ENCODE assay signal across 9 cellular contexts in genomic region chr3:11288021-11288491, GRCh38. TPM values are rescaled to one million over a fixed set of nuclear protein-coding genes. Genes with fewer than 3 reads are reported as not detected.
A peak's percentile ranks its signal among the peaks of the same experiment; 100 is the strongest.
DNase-seq lines count a peak whose midpoint lies in the region; ATAC-seq and TF ChIP-seq lines count a peak whose summit lies in the region.
"Had no signal": no experiment of that assay in that cellular context is flagged by ENCODE, and none has a peak within 500 bp of the region (broad histone marks: within the 10 kb centered on the region; RNA-seq: fewer than 3 reads in every experiment).

No MANE protein-coding gene starts in this region.

- peaks cover 9% of the 10 kb centered on the region for H3K36me3 ChIP-seq in DOHH2 (ENCODE audit: control insufficient read depth, low read length)
- H3K36me3 ChIP-seq in Peyer's patch, result peaks cover 0 to 2% (median 0%) of the 10 kb centered on the region in 3 donors
- no peaks in the 10 kb centered on the region for H3K36me3 ChIP-seq in gastrocnemius medialis

- DNase-seq in Peyer's patch (no peak), dorsolateral prefrontal cortex (no peak), gastrocnemius medialis (no peak), posterior vena cava (ENCODE audit: low spot score) (no peak), cortex of kidney (lab: John Stamatoyannopoulos, UW) (no peak)
- no peak for DNase-seq in activated CD8-positive, alpha-beta memory T cell treated with anti-CD3 and anti-CD28 coated beads, Interleukin-2, amount 50 U/mL, for 48 hours
- DNase-seq: activated gamma-delta T cell treated with Interleukin-2 at 50 U/mL for 16 hours had no signal

- peaks cover 17% of the 10 kb centered on the region for H3K79me2 ChIP-seq in DOHH2 (ENCODE audit: control insufficient read depth, low read length)

- in situ Hi-C loops in gastrocnemius medialis (cut with MboI; ENCODE audit: low sequenced_read_pairs in 4 of 4), result no loop called here

- H3K9me2 ChIP-seq in DOHH2 (replicated peaks; ENCODE audit: control insufficient read depth, low read length), result no peaks in the 10 kb centered on the region

- TF ChIP-seq POLR2A in Peyer's patch (IDR thresholded peaks at IDR 0.05) (no peak), gastrocnemius medialis (IDR thresholded peaks at IDR 0.05) (no peak)

- TF ChIP-seq CTCF in DOHH2 (IDR thresholded peaks at IDR 0.05; ENCODE audit: low read depth, low read length, poor library complexity, severe bottlenecking) (no peak), Peyer's patch (IDR thresholded peaks at IDR 0.05) (no peak), dorsolateral prefrontal cortex (IDR thresholded peaks at IDR 0.05 in 54 of 56, conservative IDR thresholded peaks at IDR 0.05 in 2 of 56; ENCODE audit: low read depth in 1 of 56, partially characterized antibody in 56 of 56) (no peak), gastrocnemius medialis (IDR thresholded peaks at IDR 0.05 in 4 of 5, conservative IDR thresholded peaks at IDR 0.05 in 1 of 5) (no peak)

- peak overlapping the region; percentile 38; the same call in 1 of the 2 replicates for H3K27ac ChIP-seq in DOHH2 (ENCODE audit: low read depth, low read length)
- peak overlapping the region in 3 of 4 donors; percentile 61 to 76 (median 68) for H3K27ac ChIP-seq in Peyer's patch
- H3K27ac ChIP-seq in dorsolateral prefrontal cortex, result peak overlapping the region in 49 of 59 donors; percentile 8 to 84 (median 59)
- H3K27ac ChIP-seq in gastrocnemius medialis, result peak overlapping the region; percentile 60 to 72 (median 62)

- ATAC-seq in gastrocnemius medialis, result no peak
- ATAC-seq in HG02759 (IDR thresholded peaks at IDR 0.05; ENCODE audit: unreplicated experiment), result no peak

- H3K4me1 ChIP-seq in DOHH2 (ENCODE audit: control insufficient read depth, low read length) (peaks cover 32% of the 10 kb centered on the region), Peyer's patch (peaks cover 0 to 21% (median 8%) of the 10 kb centered on the region in 4 donors), gastrocnemius medialis (peaks cover 45% of the 10 kb centered on the region in 2 donors)

- H3F3A ChIP-seq in DOHH2 (ENCODE audit: control insufficient read depth, insufficient read depth), result peaks cover 10% of the 10 kb centered on the region; the same call in 1 of the 2 replicates

- H3K27me3 ChIP-seq in DOHH2 (ENCODE audit: control insufficient read depth, low read length) (no peaks in the 10 kb centered on the region), Peyer's patch (no peaks in the 10 kb centered on the region), dorsolateral prefrontal cortex (no peaks in the 10 kb centered on the region), gastrocnemius medialis (no peaks in the 10 kb centered on the region)

- no peaks in the 10 kb centered on the region for H4K20me1 ChIP-seq in DOHH2 (ENCODE audit: control insufficient read depth, insufficient read depth, low read depth, low read length)

- H3K4me2 ChIP-seq in DOHH2 (ENCODE audit: low read length), result peak overlapping the region; percentile 66

- intact Hi-C loops in dorsolateral prefrontal cortex (cut with DNase I), result loop anchor here in 1 of 2 donors (10.0 kb wide), 1 partner anchor 47 kb away; no protein-coding TSS in a partner anchor
- intact Hi-C loops in gastrocnemius medialis (cut with DNase I; ENCODE audit: low total_unique reads), result no loop called here
- intact Hi-C loops in posterior vena cava (cut with DNase I), result no loop called here

- H3K4me3 ChIP-seq in DOHH2 (ENCODE audit: low read length) (no peak overlapping the region), Peyer's patch (no peak overlapping the region), dorsolateral prefrontal cortex (no peak overlapping the region), gastrocnemius medialis (no peak overlapping the region)

- H3K9me3 ChIP-seq in DOHH2 (ENCODE audit: control insufficient read depth, insufficient read depth, low read length), result no peaks in the 10 kb centered on the region
- no peaks in the 10 kb centered on the region for H3K9me3 ChIP-seq in Peyer's patch
- H3K9me3 ChIP-seq in gastrocnemius medialis, result no peaks in the 10 kb centered on the region

RNA-seq across cellular contexts. Expression of gene ATG7, which starts 15.9 kb away (rescaled TPM):
- total RNA-seq in Peyer's patch (100 to 1,000 TPM in 1 of 4 donors, 10 to 100 TPM in 3; 45.2 to 126 (median 70.8) TPM), dorsolateral prefrontal cortex (10 to 100 TPM; 48.9 to 92.7 (median 70.5) TPM), gastrocnemius medialis (10 to 100 TPM; 13.5 to 29.2 (median 15.0) TPM), posterior vena cava (10 to 100 TPM; 30.5 to 40.4 TPM)
